9 cellular contexts compared by ENCODE assay signal in the genomic region with DNA sequence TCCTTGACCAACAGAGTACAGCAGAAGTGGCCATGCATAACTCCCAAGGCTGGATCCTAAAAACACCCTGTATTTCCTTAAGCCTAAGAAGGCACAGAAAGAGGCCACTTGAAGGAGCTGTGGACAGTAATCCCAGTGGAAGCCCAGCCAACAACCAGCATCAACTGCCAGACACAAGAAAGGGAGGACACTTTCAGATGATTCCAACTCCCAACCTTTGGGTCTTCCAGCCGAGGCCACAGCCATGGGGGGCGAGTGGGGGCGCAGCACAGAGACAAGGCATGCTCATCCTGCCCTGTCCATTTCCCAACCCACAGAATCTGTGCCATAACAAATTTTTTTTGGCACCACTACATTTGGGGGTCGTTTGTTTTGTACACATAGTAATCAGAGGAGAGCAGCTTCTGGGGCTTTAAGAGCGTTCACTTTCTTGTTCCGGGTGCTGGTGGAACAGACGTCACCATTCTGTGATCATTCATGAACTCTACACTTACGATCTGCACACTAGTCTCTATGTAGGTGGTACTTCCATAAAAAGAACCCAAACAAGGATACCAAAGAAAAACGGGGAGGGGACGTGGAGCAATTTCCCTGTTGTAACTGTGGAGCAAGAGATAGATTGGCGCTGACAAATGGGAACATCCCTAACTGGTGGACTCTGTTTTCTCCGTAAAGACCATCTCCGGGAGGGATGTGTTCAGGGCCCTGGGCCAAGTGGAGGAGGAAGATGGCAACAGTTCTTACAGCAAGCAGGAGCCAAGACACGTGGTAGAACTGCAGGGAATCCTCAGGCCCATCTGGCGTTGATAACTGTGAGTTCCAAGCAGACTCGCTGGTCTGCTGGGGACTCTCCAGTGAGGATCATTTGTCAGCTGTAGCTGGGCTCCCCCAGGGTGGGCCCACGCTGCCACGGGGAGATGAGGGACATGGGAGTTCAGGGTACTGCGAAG. TPM values are rescaled to one million over a fixed set of nuclear protein-coding genes. Genes with fewer than 3 reads are reported as not detected.
DNase-seq lines count a peak whose midpoint lies in the region; ATAC-seq and TF ChIP-seq lines count a peak whose summit lies in the region.
"Had no signal": no experiment of that assay in that cellular context is flagged by ENCODE, and none has a peak within 500 bp of the region (broad histone marks: within the 10 kb centered on the region; RNA-seq: fewer than 3 reads in every experiment).

No MANE protein-coding gene starts in this region.

- no peaks in the 10 kb centered on the region for H3K9me3 Mint-ChIP-seq in activated T-cell treated with anti-CD3 and anti-CD28 coated beads, Interleukin-2, amount 50 U/mL, for 72 hours
- H3K9me3 Mint-ChIP-seq: activated B cell treated with CpG ODN at 0.5 μM for 24 hours had no signal

- ATAC-seq in omental fat pad (ENCODE audit: low FRiP score): peak; percentile 75
- no peak for ATAC-seq in HG02981 (IDR thresholded peaks at IDR 0.05; ENCODE audit: unreplicated experiment)
- no peak for ATAC-seq in activated T-cell treated with anti-CD3 and anti-CD28 coated beads, Interleukin-2, amount 50 U/mL, for 72 hours (replicated peaks in 1 of 2)
- no peak for ATAC-seq in HG03025 (IDR thresholded peaks at IDR 0.05; ENCODE audit: low FRiP score, unreplicated experiment)

- no peak overlapping the region for H3K27ac Mint-ChIP-seq in activated T-cell treated with anti-CD3 and anti-CD28 coated beads, Interleukin-2, amount 50 U/mL, for 72 hours
- H3K27ac Mint-ChIP-seq: activated B cell treated with CpG ODN at 0.5 μM for 24 hours had no signal

- TF ChIP-seq CTCF in AG09319 (IDR thresholded peaks at IDR 0.05; ENCODE audit: low read depth, low read length) (no peak), omental fat pad (IDR thresholded peaks at IDR 0.05) (no peak)

- H3K4me3 Mint-ChIP-seq in activated T-cell treated with anti-CD3 and anti-CD28 coated beads, Interleukin-2, amount 50 U/mL, for 72 hours: no peak overlapping the region
- H3K4me3 Mint-ChIP-seq: activated B cell treated with CpG ODN at 0.5 μM for 24 hours had no signal

- H3K36me3 Mint-ChIP-seq in activated T-cell treated with anti-CD3 and anti-CD28 coated beads, Interleukin-2, amount 50 U/mL, for 72 hours (ENCODE audit: insufficient read depth in 2 of 2): no peaks in the 10 kb centered on the region

- peaks cover 18% of the 10 kb centered on the region for H3K4me1 Mint-ChIP-seq in activated T-cell treated with anti-CD3 and anti-CD28 coated beads, Interleukin-2, amount 50 U/mL, for 72 hours (ENCODE audit: low read depth)

- no peaks in the 10 kb centered on the region for H3K27me3 Mint-ChIP-seq in activated T-cell treated with anti-CD3 and anti-CD28 coated beads, Interleukin-2, amount 50 U/mL, for 72 hours (ENCODE audit: low read depth)

- DNase-seq in AG09319 (ENCODE audit: extremely low read depth, low read depth) (peak; percentile 42), fibroblast of peridontal ligament (ENCODE audit: extremely low read depth) (peak; percentile 80), omental fat pad (ENCODE audit: low spot score) (peak; percentile 45), NCI-H2196 treated with DMSO at 0.1 percent for 48 hours (lab: John Stamatoyannopoulos, UW; ENCODE audit: unreplicated experiment) (no peak)
- no peak for DNase-seq in activated T-cell treated with anti-CD3 and anti-CD28 coated beads, Interleukin-2, amount 50 U/mL, for 72 hours
- DNase-seq: activated B cell treated with CpG ODN at 0.5 μM for 24 hours had no signal

TF ChIP-seq in PFSK-1, 5 proteins besides CTCF, POLR2A, EP300 and RAD21:
- TF ChIP-seq REST (IDR thresholded peaks at IDR 0.05; ENCODE audit: insufficient read depth in 1 of 2, low read depth in 2 of 2, low read length in 2 of 2) (no peak), SIN3A (IDR thresholded peaks at IDR 0.05; ENCODE audit: borderline replicate concordance, insufficient read depth, low read length) (peak; percentile 25; the same call in 1 of the 2 replicates), POLR2AphosphoS5 (IDR thresholded peaks at IDR 0.05; ENCODE audit: low read depth, low read length) (no peak), TAF1 (IDR thresholded peaks at IDR 0.05; ENCODE audit: borderline replicate concordance, insufficient read depth, low read length) (no peak), FOXP2 (optimal IDR thresholded peaks at IDR 0.05; ENCODE audit: borderline replicate concordance, extremely low read depth, extremely low read length, insufficient read depth) (peak; percentile 69)

RNA-seq across cellular contexts. Expression of gene SLC29A3, which starts 5.9 kb away (rescaled TPM):
- polyA plus RNA-seq in PFSK-1 (2012; ENCODE audit: insufficient read length, low read depth): 5.6 TPM
- total RNA-seq in omental fat pad: 1 to 10 TPM; 2.5 to 6.8 (median 5.8) TPM
- 1 to 10 TPM; 4.4 to 5.3 TPM for total RNA-seq in activated T-cell treated with anti-CD3 and anti-CD28 coated beads, Interleukin-2, amount 50 U/mL, for 72 hours

Comparison
In these comparisons a context has a peak if more than half of its experiments do, and no peak if none do; other contexts are left out.
1. DNase-seq: peak in AG09319 (single experiment), fibroblast of peridontal ligament (single experiment) and omental fat pad (single experiment); none in NCI-H2196 treated with DMSO at 0.1 percent for 48 hours (single experiment) and activated T-cell treated with anti-CD3 and anti-CD28 coated beads, Interleukin-2, amount 50 U/mL, for 72 hours (0 of 2).